In genomic region chr5:116521173-116521872, GRCh38 we compare ENCODE assay signal across 13 cellular contexts. TPM values are rescaled to one million over a fixed set of nuclear protein-coding genes. Genes with fewer than 3 reads are reported as not detected.
DNase-seq lines count a peak whose midpoint lies in the region; ATAC-seq, FAIRE-seq and TF ChIP-seq lines count a peak whose summit lies in the region.
"Had no signal": no experiment of that assay in that cellular context is flagged by ENCODE, and none has a peak within 500 bp of the region (broad histone marks: within the 10 kb centered on the region; RNA-seq: fewer than 3 reads in every experiment).

No MANE protein-coding gene starts in this region.

- WGBS in GM12878 (ENCODE audit: insufficient coverage, insufficient replicate concordance, low lambda C conversion rate, missing lambda C conversion rate): 46% methylated on average over 5 of the region's 5 CpGs
- no CpG with 5 or more reads among the region's 5 CpGs for WGBS in trophoblast cell (ENCODE audit: extremely low coverage, insufficient coverage, insufficient read length)

- no peak for TF ChIP-seq CTCF in GM12878 (IDR thresholded peaks at IDR 0.05 in 2 of 3, conservative IDR thresholded peaks at IDR 0.05 in 1 of 3; ENCODE audit: control insufficient read depth in 2 of 3, extremely low read depth in 1 of 3, insufficient read depth in 1 of 3, low read depth in 3 of 3, low read length in 3 of 3)

- ATAC-seq in GM18870 (IDR thresholded peaks at IDR 0.05; ENCODE audit: unreplicated experiment): peak; percentile 61
- ATAC-seq in HG02759 (IDR thresholded peaks at IDR 0.05; ENCODE audit: unreplicated experiment): peak; percentile 70
- peak; percentile 43 for ATAC-seq in GM12878
- ATAC-seq: K562 had no signal

- H3K27ac ChIP-seq in GM12878 (ENCODE audit: control insufficient read depth, insufficient read depth) (no peak overlapping the region), trophoblast cell (ENCODE audit: low read depth, low read length) (no peak overlapping the region)
- H3K27ac ChIP-seq: thyroid gland had no signal

- H3K4me1 ChIP-seq in GM12878 (ENCODE audit: control insufficient read depth, insufficient read depth, low read length) (no peaks in the 10 kb centered on the region), trophoblast cell (ENCODE audit: control insufficient read depth in 1 of 2, insufficient read depth in 2 of 2, low read length in 2 of 2) (peaks cover 11 to 15% of the 10 kb centered on the region in 2 experiments)

- H3K14ac ChIP-seq in trophoblast cell (ENCODE audit: low read length): no peak overlapping the region

- H4K8ac ChIP-seq in trophoblast cell (ENCODE audit: low read depth, low read length): no peak overlapping the region

- no peak overlapping the region for H2BK5ac ChIP-seq in trophoblast cell (ENCODE audit: low read depth, low read length, poor library complexity)

- H2AFZ ChIP-seq in GM12878 (ENCODE audit: control insufficient read depth, low read depth, low read length) (no peak overlapping the region), trophoblast cell (ENCODE audit: insufficient read depth, low read length, poor library complexity) (no peak overlapping the region)

- RAD21 ChIA-PET in GM12878 (lab: Charles Lee; ENCODE audit: unreplicated experiment): no interaction called here

- TF ChIP-seq RAD21 in GM12878 (IDR thresholded peaks at IDR 0.05; ENCODE audit: insufficient read depth, low read depth, low read length): no peak

- no peak overlapping the region for H3K18ac ChIP-seq in trophoblast cell (ENCODE audit: low read length)

- FAIRE-seq in GM12878 (lab: Jason Lieb, UNC): no peak
- FAIRE-seq: K562 had no signal

- SMC1A ChIA-PET in GM12878 (lab: Charles Lee; ENCODE audit: uncharacterized antibody, unreplicated experiment): interaction anchor here (0.8 to 1.8 kb wide), 5 partner anchors 10 to 445 kb away, joined by 3 to 8 read pairs (median 3); no protein-coding TSS in a partner anchor

- no peak for DNase-seq in GM12878 (ENCODE audit: low read depth, low spot score)
- DNase-seq in trophoblast cell: no peak
- no peak for DNase-seq in epidermal melanocyte (ENCODE audit: insufficient read length, low spot score)
- no peak for DNase-seq in amygdala (lab: John Stamatoyannopoulos, UW)
- DNase-seq in stimulated activated naive CD4-positive, alpha-beta T cell (lab: John Stamatoyannopoulos, UW): no peak
- DNase-seq in NCI-H226: no peak
- DNase-seq: activated T-cell treated with anti-CD3 and anti-CD28 coated beads, Interleukin-2, amount 50 U/mL, for 1 hour; central memory CD4-positive, alpha-beta T cell; NCI-H2171; thyroid gland had no signal

- peak overlapping the region; percentile 86 for H3K4ac ChIP-seq in trophoblast cell (ENCODE audit: low read depth, low read length)

- no peak overlapping the region for H2BK12ac ChIP-seq in trophoblast cell (ENCODE audit: low read length)

- no peaks in the 10 kb centered on the region for H4K20me1 ChIP-seq in GM12878 (ENCODE audit: control insufficient read depth, insufficient read depth)

- H3K27me3 ChIP-seq in GM12878 (replicated peaks in 1 of 2; ENCODE audit: control insufficient read depth in 2 of 2, insufficient read depth in 2 of 2, low read length in 1 of 2) (no peaks in the 10 kb centered on the region), trophoblast cell (ENCODE audit: insufficient read depth, low read length) (no peaks in the 10 kb centered on the region)
- H3K27me3 ChIP-seq: thyroid gland had no signal

- no peak overlapping the region for H3K9ac ChIP-seq in GM12878 (ENCODE audit: control insufficient read depth, insufficient read depth, low read length)
- no peak overlapping the region for H3K9ac ChIP-seq in trophoblast cell (ENCODE audit: low read length)

- no peak overlapping the region for H2BK120ac ChIP-seq in trophoblast cell (ENCODE audit: insufficient read depth, low read length, poor library complexity)

- H3K4me2 ChIP-seq in GM12878 (ENCODE audit: control insufficient read depth, insufficient read depth): no peak overlapping the region
- no peak overlapping the region for H3K4me2 ChIP-seq in trophoblast cell (ENCODE audit: low read length)

- H3K23ac ChIP-seq in trophoblast cell (ENCODE audit: low read length): no peak overlapping the region

- intact Hi-C loops in GM12878 (cut with micrococcal nuclease; ENCODE audit: unreplicated experiment): no loop called here

- H2AK5ac ChIP-seq in trophoblast cell (ENCODE audit: low read length): no peak overlapping the region

- H4K12ac ChIP-seq in trophoblast cell (ENCODE audit: low read depth, low read length): no peak overlapping the region

- TF ChIP-seq POLR2A in GM12878 (IDR thresholded peaks at IDR 0.05; ENCODE audit: low read depth, low read length): no peak

- no peak overlapping the region for H4K91ac ChIP-seq in trophoblast cell (ENCODE audit: low read depth, low read length)

- H3K79me1 ChIP-seq in trophoblast cell (ENCODE audit: low read length): no peaks in the 10 kb centered on the region

- H3K9me3 ChIP-seq in GM12878 (replicated peaks; ENCODE audit: control insufficient read depth, insufficient read depth, low read length): no peaks in the 10 kb centered on the region
- H3K9me3 ChIP-seq in trophoblast cell (ENCODE audit: insufficient read depth, low read depth, low read length): no peaks in the 10 kb centered on the region
- H3K9me3 ChIP-seq: thyroid gland had no signal

- POLR2A ChIA-PET in GM12878 (lab: Charles Lee): interaction anchor here (0.6 to 1.1 kb wide), 3 partner anchors 130 to 242 kb away, joined by 3 to 9 read pairs (median 3); no protein-coding TSS in a partner anchor

- no peak for TF ChIP-seq EP300 in GM12878 (IDR thresholded peaks at IDR 0.05; ENCODE audit: borderline replicate concordance in 1 of 2, control insufficient read depth in 1 of 2, low read depth in 2 of 2, low read length in 2 of 2)

- CTCF ChIA-PET in GM12878 (lab: Yijun Ruan, JAX): interaction anchor here (0.9 to 2.0 kb wide), 2 partner anchors 9 to 12 kb away, joined by 5 read pairs; no protein-coding TSS in a partner anchor

- in situ Hi-C loops in GM12878 (cut with MboI): no loop called here

- no peaks in the 10 kb centered on the region for H3K36me3 ChIP-seq in GM12878 (ENCODE audit: control insufficient read depth in 2 of 2, insufficient read depth in 2 of 2, low read length in 1 of 2)
- H3K36me3 ChIP-seq in trophoblast cell (ENCODE audit: control insufficient read depth in 1 of 2, insufficient read depth in 2 of 2, low read length in 2 of 2): no peaks in the 10 kb centered on the region
- H3K36me3 ChIP-seq: thyroid gland had no signal

- no peak overlapping the region for H3K4me3 ChIP-seq in GM12878
- H3K4me3 ChIP-seq in trophoblast cell (ENCODE audit: low read depth, low read length): no peak overlapping the region
- H3K4me3 ChIP-seq: K562, thyroid gland had no signal

- H3K79me2 ChIP-seq in GM12878 (ENCODE audit: control insufficient read depth, insufficient read depth, low read length): no peaks in the 10 kb centered on the region
- H3K79me2 ChIP-seq in trophoblast cell (ENCODE audit: control insufficient read depth, insufficient read depth, low read length, poor library complexity): peaks cover 21% of the 10 kb centered on the region

- no TSS peak for BruUV-seq in GM12878 (replicated peaks; lab: Mats Ljungman, UMichigan)

TF ChIP-seq in GM12878, 131 proteins besides CTCF, POLR2A, EP300 and RAD21:
- TF ChIP-seq TCF12 (IDR thresholded peaks at IDR 0.05; ENCODE audit: low read depth, low read length): peak; percentile 82
- no peak for TF ChIP-seq CHD2 (IDR thresholded peaks at IDR 0.05; ENCODE audit: borderline replicate concordance, low read depth, low read length)

RNA-seq across cellular contexts. Expression of gene SEMA6A, which starts 53.3 kb away (rescaled TPM):
- 218 and 247 TPM in 2 replicates for total RNA-seq in GM12878 (2013; cell fraction: nucleolus; rRNA removed)
- total RNA-seq in GM12878 (2014; rRNA removed) (0.62 and 1.0 TPM in 2 replicates), GM12878 (2014; rRNA removed; fragmentation: Illumina TruSeq; extraction: Trizol) (0.83 and 1.1 TPM in 2 replicates), GM12878 (2021) (1.9 and 2.1 TPM in 2 replicates)
- 3.2 TPM for polyA plus RNA-seq in GM12878 (2011; ENCODE audit: low read depth)
- polyA plus RNA-seq in GM12878 (2011; rRNA removed) (10.2 and 10.5 TPM in 2 replicates), GM12878 (2014; fragmentation: Illumina TruSeq; extraction: Trizol) (0.92 and 1.3 TPM in 2 replicates), GM12878 (2014; fragmentation: Nextera tagmentation; extraction: Ambion mirVana) (under 1 TPM; 0.16 to 0.22 TPM), GM12878 (2014; rRNA removed) (0.56 and 0.64 TPM in 2 replicates), GM12878 (2016; fragmentation: Nextera tagmentation; extraction: Ambion mirVana) (1 to 10 TPM; 1.1 TPM)
- polyA plus RNA-seq in GM12878 (2011; cell fraction: cytosol; rRNA removed): 6.8 and 10.6 TPM in 2 replicates
- polyA plus RNA-seq in GM12878 (2011; cell fraction: nucleus; rRNA removed): 23.5 and 32.3 TPM in 2 replicates
- 4.3 and 4.5 TPM in 2 replicates for polyA plus RNA-seq in GM12878 (2012)
- 31.4 and 35.0 TPM in 2 replicates for polyA minus RNA-seq in GM12878 (2011; rRNA and poly(A)+ RNA removed)
- 9.4 and 10.0 TPM in 2 replicates for polyA minus RNA-seq in GM12878 (2011; cell fraction: cytosol; rRNA and poly(A)+ RNA removed)
- polyA minus RNA-seq in GM12878 (2011; cell fraction: nucleus; rRNA and poly(A)+ RNA removed): 52.5 and 60.3 TPM in 2 replicates
- 559 and 563 TPM in 2 replicates for polyA plus RNA-seq in trophoblast cell (2013)
